8 cellular contexts compared by ENCODE assay signal in genomic region chr10:33333260-33334169, GRCh38. TPM values are rescaled to one million over a fixed set of nuclear protein-coding genes. Genes with fewer than 3 reads are reported as not detected.
DNase-seq lines count a peak whose midpoint lies in the region; ATAC-seq and TF ChIP-seq lines count a peak whose summit lies in the region.

No MANE protein-coding gene starts in this region.

- H3K4me1 ChIP-seq in right atrium auricular region (peaks cover 0 to 30% of the 10 kb centered on the region in 2 donors), mammary epithelial cell (ENCODE audit: insufficient read depth, low read length) (peaks cover 40% of the 10 kb centered on the region), mesodermal cell (ENCODE audit: control insufficient read depth, insufficient read depth, low read length, poor library complexity, severe bottlenecking) (peaks cover 6% of the 10 kb centered on the region), uterus (no peaks in the 10 kb centered on the region)

- TF ChIP-seq CTCF in right atrium auricular region (IDR thresholded peaks at IDR 0.05), result no peak
- TF ChIP-seq CTCF in mammary epithelial cell (conservative IDR thresholded peaks at IDR 0.05 in 1 of 2, IDR thresholded peaks at IDR 0.05 in 1 of 2; ENCODE audit: extremely low read depth in 1 of 2, insufficient read depth in 1 of 2, low read depth in 1 of 2, low read length in 2 of 2), result no peak
- TF ChIP-seq CTCF in uterus (IDR thresholded peaks at IDR 0.05), result no peak

- dilution Hi-C loops in mammary epithelial cell (cut with HindIII; ENCODE audit: low sequenced_read_pairs), result no loop called here

- peak overlapping the region; percentile 94 for H3K9ac ChIP-seq in mammary epithelial cell (ENCODE audit: insufficient read depth, low read length)

- no peaks in the 10 kb centered on the region for H3K9me3 ChIP-seq in right atrium auricular region
- no peaks in the 10 kb centered on the region for H3K9me3 ChIP-seq in mammary epithelial cell (replicated peaks; ENCODE audit: insufficient read depth, low read length)
- H3K9me3 ChIP-seq in mesodermal cell (ENCODE audit: control insufficient read depth, low read length), result no peaks in the 10 kb centered on the region
- H3K9me3 ChIP-seq in uterus, result no peaks in the 10 kb centered on the region

- TSS peak; percentile 48 for BruUV-seq in mammary epithelial cell (replicated peaks; lab: Mats Ljungman, UMichigan)

- DNase-seq in right atrium auricular region (ENCODE audit: low spot score) (no peak), Right ventricle myocardium superior (no peak), OCI-M1 (lab: John Stamatoyannopoulos, UW) (peak; percentile 78), mammary epithelial cell (peak; percentile 65), uterus (no peak), COLO829 (ENCODE audit: low spot score) (no peak)

- H3K79me2 ChIP-seq in mammary epithelial cell (ENCODE audit: insufficient read depth, low read length), result peaks cover 80% of the 10 kb centered on the region

- CTCF ChIA-PET in mammary epithelial cell (lab: Charles Lee; ENCODE audit: low non-redundant PET), result interaction anchor here (0.6 kb wide), 2 partner anchors 776 to 1058 kb away, joined by 4 to 7 read pairs; no protein-coding TSS in a partner anchor

- H3K4me3 ChIP-seq in right atrium auricular region, result peak overlapping the region; percentile 60 to 91
- peak overlapping the region; percentile 91 to 95 (median 91) for H3K4me3 ChIP-seq in mammary epithelial cell (replicated peaks in 1 of 3; ENCODE audit: insufficient read depth in 1 of 3, low read depth in 2 of 3, low read length in 3 of 3)
- peak overlapping the region; percentile 91 for H3K4me3 ChIP-seq in mesodermal cell (ENCODE audit: extremely low read depth, insufficient read depth, low read length, poor library complexity, severe bottlenecking)
- peak overlapping the region; percentile 67 to 71 for H3K4me3 ChIP-seq in uterus

- WGBS in mammary epithelial cell (ENCODE audit: low coverage, missing lambda C conversion rate), result 0% methylated on average over 8 of the region's 9 CpGs
- 0 to 19% methylated on average over 1 to 4 of the region's 9 CpGs for WGBS in mesodermal cell (ENCODE audit: insufficient coverage in 2 of 2), 2 experiments

- peaks cover 12% of the 10 kb centered on the region for H3K36me3 ChIP-seq in right atrium auricular region
- peaks cover 24% of the 10 kb centered on the region for H3K36me3 ChIP-seq in mammary epithelial cell (ENCODE audit: insufficient read depth, low read length)
- peaks cover 16% of the 10 kb centered on the region for H3K36me3 ChIP-seq in mesodermal cell (ENCODE audit: control insufficient read depth, insufficient read depth, low read length)
- no peaks in the 10 kb centered on the region for H3K36me3 ChIP-seq in uterus

- peak overlapping the region; percentile 77 for H2AFZ ChIP-seq in mammary epithelial cell (ENCODE audit: low read depth, low read length)

- H4K20me1 ChIP-seq in mammary epithelial cell (ENCODE audit: insufficient read depth, low read length), result no peaks in the 10 kb centered on the region

- ATAC-seq in Right ventricle myocardium superior (ENCODE audit: poor library complexity) (no peak), GM19397 (IDR thresholded peaks at IDR 0.05; ENCODE audit: unreplicated experiment) (no peak)

- H3K27me3 ChIP-seq in right atrium auricular region, result no peaks in the 10 kb centered on the region
- no peaks in the 10 kb centered on the region for H3K27me3 ChIP-seq in mammary epithelial cell (ENCODE audit: insufficient read depth, low read length)
- no peaks in the 10 kb centered on the region for H3K27me3 ChIP-seq in uterus

- peak overlapping the region; percentile 94 for H3K4me2 ChIP-seq in mammary epithelial cell (ENCODE audit: insufficient read depth, low read depth, low read length)

- intact Hi-C loops in Right ventricle myocardium superior (cut with DNase I), result loop anchor here (5.0 to 10.0 kb wide), 5 partner anchors 61 to 1299 kb away; no protein-coding TSS in a partner anchor
- intact Hi-C loops in mammary epithelial cell (cut with micrococcal nuclease), result loop anchor here (2.0 to 10.0 kb wide), 14 partner anchors 33 to 1191 kb away; no protein-coding TSS in a partner anchor
- intact Hi-C loops in uterus (cut with DNase I; ENCODE audit: low total_unique reads), result no loop called here

- in situ Hi-C loops in mammary epithelial cell (cut with MboI; ENCODE audit: low sequenced_read_pairs in 2 of 2), result loop anchor here in 1 of 2 donors (25.0 kb wide), 1 partner anchor 579 kb away; no protein-coding TSS in a partner anchor

- TF ChIP-seq POLR2A in uterus (IDR thresholded peaks at IDR 0.05), result no peak

- H3K27ac ChIP-seq in right atrium auricular region (peak overlapping the region; percentile 95 to 97), mammary epithelial cell (ENCODE audit: insufficient read depth, low read depth, low read length) (peak overlapping the region; percentile 94), mesodermal cell (ENCODE audit: low read depth, low read length, severe bottlenecking) (peak overlapping the region; percentile 75), uterus (peak overlapping the region; percentile 88 to 91)

RNA-seq across cellular contexts. Expression of gene NRP1, which starts 1.0 kb away (rescaled TPM):
- 10 to 100 TPM; 54.6 to 83.1 TPM for total RNA-seq in right atrium auricular region
- 159 TPM for total RNA-seq in Right ventricle myocardium superior
- 100 to 1,000 TPM in 1 of 2 donors, 10 to 100 TPM in 1; 40.2 to 226 TPM for total RNA-seq in mammary epithelial cell
- polyA plus RNA-seq in mammary epithelial cell, result 81.4 TPM
- polyA minus RNA-seq in mammary epithelial cell, result 253 TPM
- polyA plus RNA-seq in mesodermal cell (2013, experiment 1 of 2), result 131 TPM
- 119 TPM for polyA plus RNA-seq in mesodermal cell (2013, experiment 2 of 2)
- total RNA-seq in uterus, result 100 to 1,000 TPM in 2 of 4 donors, 10 to 100 TPM in 2; 47.1 to 286 (median 111) TPM

Comparison
In these comparisons a context has a peak if more than half of its experiments do, and no peak if none do; other contexts are left out.
1. DNase-seq: peak in OCI-M1 (single experiment) and mammary epithelial cell (single experiment); none in right atrium auricular region (single experiment), Right ventricle myocardium superior (single experiment), uterus (0 of 2) and COLO829 (single experiment).
2. Peak in every context shown above with its lines, with median percentiles within 50 percentile points of each other: H3K27ac ChIP-seq and H3K4me3 ChIP-seq.